8 cellular contexts compared by ENCODE assay signal in genomic region chr19:35745328-35746086, GRCh38. TPM values are rescaled to one million over a fixed set of nuclear protein-coding genes. Genes with fewer than 3 reads are reported as not detected.
A peak's percentile ranks its signal among the peaks of the same experiment; 100 is the strongest.
DNase-seq lines count a peak whose midpoint lies in the region; ATAC-seq and TF ChIP-seq lines count a peak whose summit lies in the region.

Gene PSENEN (plus strand): TSS chr19:35745651. CDS start chr19:35745931, 280 bp downstream.
Gene U2AF1L4 (minus strand): TSS chr19:35745418. CDS start chr19:35745391, 27 bp downstream.

- no peaks in the 10 kb centered on the region for H3K9me3 Mint-ChIP-seq in T-helper 2 cell treated with Interferon-gamma antibody and Interleukin-4, amounts not matched to agents 5 μg/mL and 100 μg/mL, for 36 hours

- no peak for TF ChIP-seq CTCF in right atrium auricular region (IDR thresholded peaks at IDR 0.05)
- TF ChIP-seq CTCF in prostate gland (IDR thresholded peaks at IDR 0.05): peak in 2 of 4 experiments; percentile 26 to 48

- H3K36me3 Mint-ChIP-seq in T-helper 2 cell treated with Interferon-gamma antibody and Interleukin-4, amounts not matched to agents 5 μg/mL and 100 μg/mL, for 36 hours (ENCODE audit: low read depth): peaks cover 15% of the 10 kb centered on the region

- H3K27me3 ChIP-seq in right atrium auricular region (no peaks in the 10 kb centered on the region), prostate gland (replicated peaks; ENCODE audit: insufficient read depth) (no peaks in the 10 kb centered on the region)

- H3K27ac Mint-ChIP-seq in T-helper 2 cell treated with Interferon-gamma antibody and Interleukin-4, amounts not matched to agents 5 μg/mL and 100 μg/mL, for 36 hours: peak within 1 kb of the TSS; percentile 100

- H3K9me3 ChIP-seq in right atrium auricular region (no peaks in the 10 kb centered on the region), prostate gland (no peaks in the 10 kb centered on the region)

- no peaks in the 10 kb centered on the region for H3K27me3 Mint-ChIP-seq in T-helper 2 cell treated with Interferon-gamma antibody and Interleukin-4, amounts not matched to agents 5 μg/mL and 100 μg/mL, for 36 hours (ENCODE audit: low read depth)

- no peaks in the 10 kb centered on the region for H3K36me3 ChIP-seq in right atrium auricular region
- H3K36me3 ChIP-seq in prostate gland: no peaks in the 10 kb centered on the region

- intact Hi-C loops in prostate gland (cut with DNase I): loop anchor here (10.0 kb wide), 1 partner anchor 469 kb away; the partner anchor contains the start of genes ZNF146 and ZNF565

- H3K4me3 Mint-ChIP-seq in T-helper 2 cell treated with Interferon-gamma antibody and Interleukin-4, amounts not matched to agents 5 μg/mL and 100 μg/mL, for 36 hours: peak within 1 kb of the TSS; percentile 91

- H3K4me1 Mint-ChIP-seq in T-helper 2 cell treated with Interferon-gamma antibody and Interleukin-4, amounts not matched to agents 5 μg/mL and 100 μg/mL, for 36 hours (ENCODE audit: low read depth): peaks cover 49% of the 10 kb centered on the region

- under 1% methylated on average over 40 of the region's 40 CpGs for WGBS in prostate gland

- H3K4me1 ChIP-seq in right atrium auricular region: peaks cover 0 to 51% of the 10 kb centered on the region in 2 donors
- peaks cover 16% of the 10 kb centered on the region for H3K4me1 ChIP-seq in prostate gland (replicated peaks)

- TF ChIP-seq POLR2A in prostate gland (IDR thresholded peaks at IDR 0.05): peak; percentile 56

- H3K27ac ChIP-seq in right atrium auricular region (peak within 1 kb of the TSS; percentile 100), prostate gland (peak within 1 kb of the TSS; percentile 99 to 100)

- ATAC-seq in GM18499 (IDR thresholded peaks at IDR 0.05; ENCODE audit: insufficient read depth, unreplicated experiment) (peak; percentile 33), HG02970 (IDR thresholded peaks at IDR 0.05; ENCODE audit: low FRiP score, unreplicated experiment) (peak; percentile 45)

- peak within 1 kb of the TSS; percentile 78 to 94 for H3K4me3 ChIP-seq in right atrium auricular region
- peak within 1 kb of the TSS; percentile 89 to 94 for H3K4me3 ChIP-seq in prostate gland

- DNase-seq in NCI-H2029 (lab: John Stamatoyannopoulos, UW) (peak; percentile 99), anterior cingulate cortex (lab: John Stamatoyannopoulos, UW) (peak; percentile 69 to 99 (median 97)), right atrium auricular region (ENCODE audit: low spot score) (peak; percentile 99), prostate gland (ENCODE audit: low spot score) (peak; percentile 99), ureter (ENCODE audit: low spot score) (peak; percentile 98)
- peak; percentile 99 for DNase-seq in T-helper 2 cell treated with Interferon-gamma antibody and Interleukin-4, amounts not matched to agents 5 μg/mL and 100 μg/mL, for 36 hours (ENCODE audit: low spot score)

RNA-seq across cellular contexts. Expression of gene PSENEN, which starts in this region (rescaled TPM):
- total RNA-seq in right atrium auricular region (10 to 100 TPM; 26.1 to 35.0 TPM), prostate gland (10 to 100 TPM; 39.9 to 65.2 TPM), ureter (81.1 TPM)

RNA-seq across cellular contexts. Expression of gene U2AF1L4, which starts in this region (rescaled TPM):
- total RNA-seq in right atrium auricular region: 10 to 100 TPM; 19.9 to 33.1 TPM
- 10 to 100 TPM; 14.6 to 45.0 TPM for total RNA-seq in prostate gland
- 32.9 TPM for total RNA-seq in ureter

Comparison
In these comparisons a context has a peak if more than half of its experiments do, and no peak if none do; other contexts are left out.
1. Peak in every context shown above with its lines: DNase-seq, ATAC-seq, H3K4me3 ChIP-seq and H3K27ac ChIP-seq.